Comparison of ENCODE assay signal across 21 cellular contexts in genomic region chr22:45696227-45696626, GRCh38. TPM values are rescaled to one million over a fixed set of nuclear protein-coding genes. Genes with fewer than 3 reads are reported as not detected.
A peak's percentile ranks its signal among the peaks of the same experiment; 100 is the strongest.
DNase-seq lines count a peak whose midpoint lies in the region; ATAC-seq and TF ChIP-seq lines count a peak whose summit lies in the region.
"Had no signal": no experiment of that assay in that cellular context is flagged by ENCODE, and none has a peak within 500 bp of the region (broad histone marks: within the 10 kb centered on the region; RNA-seq: fewer than 3 reads in every experiment).

No MANE protein-coding gene starts in this region.

- intact Hi-C loops in Calu3 (cut with micrococcal nuclease; ENCODE audit: unreplicated experiment) = no loop called here

- H3K9ac ChIP-seq in neural progenitor cell = no peak overlapping the region

- H2AFZ ChIP-seq in neural progenitor cell (replicated peaks) = no peak overlapping the region

- H3K4me1 Mint-ChIP-seq in Calu3 (ENCODE audit: low read depth, unreplicated experiment) = peaks cover 25% of the 10 kb centered on the region
- H3K4me1 Mint-ChIP-seq in neural progenitor cell = no peaks in the 10 kb centered on the region
- H3K4me1 Mint-ChIP-seq: activated naive CD8-positive, alpha-beta T cell treated with anti-CD3 and anti-CD28 coated beads, Interleukin-2, amount 10 ng/mL, durations not matched to agents 7 days and 5 days had no signal

- H3K79me2 ChIP-seq in neural progenitor cell (ENCODE audit: low read depth) = peaks cover 29% of the 10 kb centered on the region

- TF ChIP-seq CTCF in Calu3 (IDR thresholded peaks at IDR 0.05; ENCODE audit: unreplicated experiment) (no peak), neural progenitor cell (IDR thresholded peaks at IDR 0.05) (no peak)

- BruUV-seq in Calu3 (replicated peaks; lab: Mats Ljungman, UMichigan) = no TSS peak

- H3K27ac ChIP-seq in neural progenitor cell = no peak overlapping the region
- H3K27ac ChIP-seq: body of pancreas had no signal

- H3K4me3 ChIP-seq in neural progenitor cell = no peak overlapping the region
- H3K4me3 ChIP-seq: body of pancreas had no signal

- no peak overlapping the region for H3K4me2 ChIP-seq in neural progenitor cell

- peak; percentile 42 for ATAC-seq in GM19351 (IDR thresholded peaks at IDR 0.05; ENCODE audit: unreplicated experiment)
- ATAC-seq: activated CD8-positive, alpha-beta T cell treated with anti-CD3 and anti-CD28 coated beads for 36 hours; activated T-cell treated with anti-CD3 and anti-CD28 coated beads, Interleukin-2, amount 50 U/mL, for 72 hours; body of pancreas; natural killer cell had no signal

- DNase-seq in Calu3 (no peak), NOMO-1 treated with dmso at 0.1 percent for 144 hours (lab: John Stamatoyannopoulos, UW; ENCODE audit: unreplicated experiment) (peak; percentile 59), neural progenitor cell (ENCODE audit: low spot score) (no peak), erythroblast (lab: John Stamatoyannopoulos, UW) (no peak), inferior parietal cortex (ENCODE audit: extremely low spot score) (no peak), DMS79 (lab: John Stamatoyannopoulos, UW) (no peak)
- DNase-seq: activated CD8-positive, alpha-beta T cell treated with anti-CD3 and anti-CD28 coated beads for 36 hours; activated naive CD8-positive, alpha-beta T cell treated with anti-CD3 and anti-CD28 coated beads, Interleukin-2, amount 10 ng/mL, durations not matched to agents 7 days and 5 days; activated T-cell treated with anti-CD3 and anti-CD28 coated beads, Interleukin-2, amount 50 U/mL, for 72 hours; body of pancreas; cortex of kidney; DMS 273 treated with DMSO at 0.1 percent for 48 hours; hippocampal formation; kidney; mesenchymal stem cell; natural killer cell; NCI-H146; NCI-H748 treated with DMSO at 0.1 percent for 48 hours; RPMI8226; stimulated activated CD4-positive, alpha-beta T cell treated with anti-CD3 and anti-CD28 coated beads, Interleukin-2, amount 100 ng/mL, for 24 hours had no signal

- H3K9me3 Mint-ChIP-seq in Calu3 (ENCODE audit: low read depth, unreplicated experiment) (peaks cover 3% of the 10 kb centered on the region), neural progenitor cell (no peaks in the 10 kb centered on the region)
- H3K9me3 Mint-ChIP-seq: activated CD8-positive, alpha-beta T cell treated with anti-CD3 and anti-CD28 coated beads for 36 hours; activated naive CD8-positive, alpha-beta T cell treated with anti-CD3 and anti-CD28 coated beads, Interleukin-2, amount 10 ng/mL, durations not matched to agents 7 days and 5 days; activated T-cell treated with anti-CD3 and anti-CD28 coated beads, Interleukin-2, amount 50 U/mL, for 72 hours; natural killer cell had no signal

- H3K36me3 ChIP-seq in neural progenitor cell = peaks cover 27% of the 10 kb centered on the region

- CTCF ChIA-PET in Calu3 (lab: Charles Lee) = interaction anchor here (0.6 kb wide), 1 partner anchor 27 kb away, joined by 3 read pairs; no protein-coding TSS in a partner anchor

- H4K20me1 ChIP-seq in neural progenitor cell (ENCODE audit: low read depth) = peaks cover 6% of the 10 kb centered on the region

- no peaks in the 10 kb centered on the region for H3K9me3 ChIP-seq in neural progenitor cell (ENCODE audit: low read depth)
- H3K9me3 ChIP-seq: body of pancreas had no signal

- no peak overlapping the region for H3K4me3 Mint-ChIP-seq in Calu3 (ENCODE audit: low read depth, unreplicated experiment)
- no peak overlapping the region for H3K4me3 Mint-ChIP-seq in neural progenitor cell
- H3K4me3 Mint-ChIP-seq: activated CD8-positive, alpha-beta T cell treated with anti-CD3 and anti-CD28 coated beads for 36 hours; activated naive CD8-positive, alpha-beta T cell treated with anti-CD3 and anti-CD28 coated beads, Interleukin-2, amount 10 ng/mL, durations not matched to agents 7 days and 5 days; activated T-cell treated with anti-CD3 and anti-CD28 coated beads, Interleukin-2, amount 50 U/mL, for 72 hours; natural killer cell had no signal

- H3K27me3 Mint-ChIP-seq in Calu3 (ENCODE audit: unreplicated experiment) (no peaks in the 10 kb centered on the region), neural progenitor cell (ENCODE audit: insufficient read depth, low read depth) (no peaks in the 10 kb centered on the region)
- H3K27me3 Mint-ChIP-seq: activated CD8-positive, alpha-beta T cell treated with anti-CD3 and anti-CD28 coated beads for 36 hours; activated naive CD8-positive, alpha-beta T cell treated with anti-CD3 and anti-CD28 coated beads, Interleukin-2, amount 10 ng/mL, durations not matched to agents 7 days and 5 days had no signal

- no peaks in the 10 kb centered on the region for H3K27me3 ChIP-seq in neural progenitor cell
- H3K27me3 ChIP-seq: body of pancreas had no signal

- H3K27ac Mint-ChIP-seq in Calu3 (ENCODE audit: unreplicated experiment) (peak overlapping the region; percentile 9), neural progenitor cell (peak overlapping the region; percentile 27)
- H3K27ac Mint-ChIP-seq: activated CD8-positive, alpha-beta T cell treated with anti-CD3 and anti-CD28 coated beads for 36 hours; activated naive CD8-positive, alpha-beta T cell treated with anti-CD3 and anti-CD28 coated beads, Interleukin-2, amount 10 ng/mL, durations not matched to agents 7 days and 5 days had no signal

- H3F3A ChIP-seq in neural progenitor cell (ENCODE audit: low read depth) = peaks cover 4% of the 10 kb centered on the region

- no peaks in the 10 kb centered on the region for H3K4me1 ChIP-seq in neural progenitor cell

- TF ChIP-seq POLR2A in erythroblast (IDR thresholded peaks at IDR 0.05; ENCODE audit: low read length) = no peak

- H3K36me3 Mint-ChIP-seq in Calu3 (ENCODE audit: insufficient read depth, unreplicated experiment) (peaks cover 77% of the 10 kb centered on the region), neural progenitor cell (peaks cover 51% of the 10 kb centered on the region)

RNA-seq across cellular contexts. Expression of gene ATXN10, which starts 24.6 kb away (rescaled TPM):
- 243 and 263 TPM in 2 replicates for total RNA-seq in Calu3 (2022)
- total RNA-seq in neural progenitor cell (ENCODE audit: low replicate concordance) = 125 and 168 TPM in 2 replicates
